8 cellular contexts compared by ENCODE assay signal in the genomic region with DNA sequence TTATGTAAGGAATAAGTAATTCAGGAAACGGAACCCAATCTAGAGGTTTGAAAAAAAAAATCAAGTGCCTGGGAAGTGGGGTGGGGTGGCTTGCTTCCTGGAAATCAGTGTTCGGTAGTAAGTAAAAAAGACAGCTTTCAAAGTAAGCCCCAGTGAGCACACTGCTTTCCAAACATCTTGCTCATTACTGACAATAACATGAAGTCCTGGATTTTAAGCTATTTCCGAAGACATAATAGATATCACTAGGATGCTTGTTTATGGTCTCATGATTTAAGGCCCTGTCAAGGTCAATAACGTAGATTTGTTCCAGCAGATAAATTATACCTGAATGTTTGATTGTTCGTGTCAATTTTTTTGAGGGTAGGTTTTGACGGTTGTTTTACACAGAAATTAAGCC. TPM values are rescaled to one million over a fixed set of nuclear protein-coding genes. Genes with fewer than 3 reads are reported as not detected.
A peak's percentile ranks its signal among the peaks of the same experiment; 100 is the strongest.
DNase-seq lines count a peak whose midpoint lies in the region; ATAC-seq, FAIRE-seq and TF ChIP-seq lines count a peak whose summit lies in the region.

No MANE protein-coding gene starts in this region.

- ATAC-seq in DND-41 (ENCODE audit: insufficient read depth, low read depth): no peak
- no peak for ATAC-seq in Panc1
- no peak for ATAC-seq in pancreas
- ATAC-seq in GM18502 (IDR thresholded peaks at IDR 0.05; ENCODE audit: poor library complexity, unreplicated experiment): no peak
- ATAC-seq in HG03095 (IDR thresholded peaks at IDR 0.05; ENCODE audit: unreplicated experiment): no peak

- H3K9ac ChIP-seq in DND-41 (ENCODE audit: low read depth, low read length): peak overlapping the region; percentile 90

- in situ Hi-C loops in Panc1 (cut with HindIII; ENCODE audit: low pct_unique_long_range_greater_than_20kb, low sequenced_read_pairs): no loop called here

- FAIRE-seq in pancreas (lab: Jason Lieb, UNC): no peak

- 41 to 42% methylated on average over 6 of the region's 6 CpGs for WGBS in pancreas, 2 donors

- peak; percentile 33 for DNase-seq in DND-41
- peak; percentile 43 for DNase-seq in Panc1 (ENCODE audit: low read depth, low spot score)
- DNase-seq in epithelial cell of esophagus (ENCODE audit: low read depth): no peak
- DNase-seq in pancreas: no peak
- DNase-seq in mesenteric fat pad (ENCODE audit: low spot score): no peak
- DNase-seq in T1000 (lab: John Stamatoyannopoulos, UW): no peak

- CTCF ChIA-PET in Panc1 (lab: Charles Lee): interaction anchor here (0.9 kb wide), 1 partner anchor 44 kb away, joined by 4 read pairs; no protein-coding TSS in a partner anchor

- H3K36me3 ChIP-seq in DND-41 (ENCODE audit: insufficient read depth, low read length) (peaks cover 31% of the 10 kb centered on the region), Panc1 (ENCODE audit: control insufficient read depth, insufficient read depth, low read length) (no peaks in the 10 kb centered on the region), pancreas (no peaks in the 10 kb centered on the region)

- BruUV-seq in Panc1 (replicated peaks; lab: Mats Ljungman, UMichigan): TSS peak; percentile 81

- intact Hi-C loops in Panc1 (cut with micrococcal nuclease; ENCODE audit: unreplicated experiment) (no loop called here), pancreas (cut with DNase I) (no loop called here)

- H3K79me2 ChIP-seq in DND-41 (ENCODE audit: insufficient read depth, low read length): peaks cover 63% of the 10 kb centered on the region

- peak overlapping the region; percentile 91 for H2AFZ ChIP-seq in DND-41 (ENCODE audit: low read depth, low read length)

- peak overlapping the region; percentile 70 for H3K4me2 ChIP-seq in DND-41 (ENCODE audit: insufficient read depth, low read length)

- H3K9me3 ChIP-seq in DND-41 (ENCODE audit: insufficient read depth, low read length, severe bottlenecking) (no peaks in the 10 kb centered on the region), Panc1 (ENCODE audit: control insufficient read depth, insufficient read depth, low read depth, low read length) (peaks cover 4% of the 10 kb centered on the region; the same call in 1 of the 2 replicates), pancreas (no peaks in the 10 kb centered on the region)

- H3K27me3 ChIP-seq in DND-41 (ENCODE audit: insufficient read depth, low read length, poor library complexity) (no peaks in the 10 kb centered on the region), Panc1 (ENCODE audit: control insufficient read depth, insufficient read depth, low read length) (no peaks in the 10 kb centered on the region), pancreas (peaks cover 0 to 3% (median 0%) of the 10 kb centered on the region in 4 donors)

- peak overlapping the region; percentile 96 for H3K27ac ChIP-seq in DND-41 (ENCODE audit: low read length)
- H3K27ac ChIP-seq in Panc1 (ENCODE audit: low read length): peak overlapping the region; percentile 100
- H3K27ac ChIP-seq in pancreas: peak overlapping the region in 3 of 4 donors; percentile 73 to 92 (median 88)

- peaks cover 16% of the 10 kb centered on the region; the same call in 1 of the 2 replicates for H4K20me1 ChIP-seq in DND-41 (ENCODE audit: insufficient read depth, low read length)

- H3K4me3 ChIP-seq in DND-41 (ENCODE audit: low read depth in 1 of 2, low read length in 2 of 2) (peak overlapping the region; percentile 76 to 85), Panc1 (ENCODE audit: low read depth in 2 of 2, low read length in 2 of 2) (peak overlapping the region; percentile 67 to 72), epithelial cell of esophagus (ENCODE audit: low read length) (peak overlapping the region; percentile 65), pancreas (peak overlapping the region in 3 of 4 donors; percentile 57 to 79 (median 69))

- TF ChIP-seq CTCF in DND-41 (IDR thresholded peaks at IDR 0.05; ENCODE audit: borderline replicate concordance, extremely low read depth, low read length, poor library complexity, severe bottlenecking): no peak
- TF ChIP-seq CTCF in Panc1 (IDR thresholded peaks at IDR 0.05): no peak
- no peak for TF ChIP-seq CTCF in epithelial cell of esophagus (IDR thresholded peaks at IDR 0.05; ENCODE audit: insufficient read depth, low read depth, low read length, missing control alignments)
- TF ChIP-seq CTCF in pancreas (IDR thresholded peaks at IDR 0.05): no peak

- H3K4me1 ChIP-seq in DND-41 (ENCODE audit: insufficient read depth, low read length) (peaks cover 75% of the 10 kb centered on the region), Panc1 (ENCODE audit: control insufficient read depth, insufficient read depth, low read length) (peaks cover 53% of the 10 kb centered on the region), pancreas (peaks cover 0 to 4% (median 0%) of the 10 kb centered on the region in 3 donors)

- POLR2A ChIA-PET in Panc1 (lab: Charles Lee): no interaction called here

RNA-seq across cellular contexts. Expression of a gene that starts 1.3 kb away (rescaled TPM):
- total RNA-seq in Panc1 (2021; ENCODE audit: unreplicated experiment): 25.2 TPM
- 18.3 TPM for polyA plus RNA-seq in Panc1 (2012; ENCODE audit: insufficient read length)
- total RNA-seq in pancreas: 1 to 10 TPM; 1.2 to 3.5 (median 2.3) TPM
- polyA plus RNA-seq in pancreas: 1 to 10 TPM; 2.2 to 2.7 TPM
- total RNA-seq in mesenteric fat pad: 5.1 TPM

RNA-seq across cellular contexts. Expression of a gene that starts 29.7 kb away (rescaled TPM):
- total RNA-seq in Panc1 (2021; ENCODE audit: unreplicated experiment) (0.15 TPM), pancreas (10 to 100 TPM in 1 of 6 donors, 1 to 10 TPM in 5; 2.3 to 17.4 (median 4.3) TPM), mesenteric fat pad (0.80 TPM)
- polyA plus RNA-seq in Panc1 (2012; ENCODE audit: insufficient read length): not detected
- 1 to 10 TPM; 3.4 to 3.6 TPM for polyA plus RNA-seq in pancreas

Comparison
In these comparisons a context has a peak if more than half of its experiments do, and no peak if none do; other contexts are left out.
1. DNase-seq: peak in DND-41 (single experiment) and Panc1 (single experiment); none in epithelial cell of esophagus (single experiment), pancreas (0 of 6), mesenteric fat pad (single experiment) and T1000 (single experiment).
2. Peak in every context shown above with its lines, with median percentiles within 50 percentile points of each other: H3K27ac ChIP-seq and H3K4me3 ChIP-seq.